In the genomic region with DNA sequence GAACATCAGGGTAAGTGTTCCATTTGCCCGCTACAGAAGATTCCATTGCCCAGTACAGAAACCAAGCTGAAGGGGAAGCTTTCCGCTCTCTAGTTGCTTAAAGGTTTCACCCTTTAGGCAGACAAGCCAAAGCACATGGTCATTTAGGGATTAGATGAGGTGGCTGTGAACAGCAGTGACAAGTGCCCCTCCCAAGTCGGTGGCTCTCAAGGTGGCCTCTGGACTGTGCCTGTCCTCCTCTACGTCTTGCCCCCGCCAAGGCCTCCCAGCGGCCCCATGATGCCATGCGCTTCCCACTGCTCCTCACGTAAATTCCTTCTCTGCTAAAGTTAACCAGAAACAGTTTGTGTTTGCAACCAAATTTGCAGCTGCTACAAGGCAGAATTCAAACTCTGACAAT, we compare ENCODE assay signal across 1 cellular context.
TF ChIP-seq lines count a peak whose summit lies in the region.

No MANE protein-coding gene starts in this region.

TF ChIP-seq in HepG2, 621 proteins besides CTCF, POLR2A, EP300 and RAD21 (continued from another document and continues in another):
- TF ChIP-seq, protein P1, sequence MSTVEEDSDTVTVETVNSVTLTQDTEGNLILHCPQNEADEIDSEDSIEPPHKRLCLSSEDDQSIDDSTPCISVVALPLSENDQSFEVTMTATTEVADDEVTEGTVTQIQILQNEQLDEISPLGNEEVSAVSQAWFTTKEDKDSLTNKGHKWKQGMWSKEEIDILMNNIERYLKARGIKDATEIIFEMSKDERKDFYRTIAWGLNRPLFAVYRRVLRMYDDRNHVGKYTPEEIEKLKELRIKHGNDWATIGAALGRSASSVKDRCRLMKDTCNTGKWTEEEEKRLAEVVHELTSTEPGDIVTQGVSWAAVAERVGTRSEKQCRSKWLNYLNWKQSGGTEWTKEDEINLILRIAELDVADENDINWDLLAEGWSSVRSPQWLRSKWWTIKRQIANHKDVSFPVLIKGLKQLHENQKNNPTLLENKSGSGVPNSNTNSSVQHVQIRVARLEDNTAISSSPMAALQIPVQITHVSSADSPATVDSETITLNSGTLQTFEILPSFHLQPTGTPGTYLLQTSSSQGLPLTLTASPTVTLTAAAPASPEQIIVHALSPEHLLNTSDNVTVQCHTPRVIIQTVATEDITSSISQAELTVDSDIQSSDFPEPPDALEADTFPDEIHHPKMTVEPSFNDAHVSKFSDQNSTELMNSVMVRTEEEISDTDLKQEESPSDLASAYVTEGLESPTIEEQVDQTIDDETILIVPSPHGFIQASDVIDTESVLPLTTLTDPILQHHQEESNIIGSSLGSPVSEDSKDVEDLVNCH (CRISPR knock-in tag; IDR thresholded peaks at IDR 0.05), result no peak
- TF ChIP-seq, protein P2, sequence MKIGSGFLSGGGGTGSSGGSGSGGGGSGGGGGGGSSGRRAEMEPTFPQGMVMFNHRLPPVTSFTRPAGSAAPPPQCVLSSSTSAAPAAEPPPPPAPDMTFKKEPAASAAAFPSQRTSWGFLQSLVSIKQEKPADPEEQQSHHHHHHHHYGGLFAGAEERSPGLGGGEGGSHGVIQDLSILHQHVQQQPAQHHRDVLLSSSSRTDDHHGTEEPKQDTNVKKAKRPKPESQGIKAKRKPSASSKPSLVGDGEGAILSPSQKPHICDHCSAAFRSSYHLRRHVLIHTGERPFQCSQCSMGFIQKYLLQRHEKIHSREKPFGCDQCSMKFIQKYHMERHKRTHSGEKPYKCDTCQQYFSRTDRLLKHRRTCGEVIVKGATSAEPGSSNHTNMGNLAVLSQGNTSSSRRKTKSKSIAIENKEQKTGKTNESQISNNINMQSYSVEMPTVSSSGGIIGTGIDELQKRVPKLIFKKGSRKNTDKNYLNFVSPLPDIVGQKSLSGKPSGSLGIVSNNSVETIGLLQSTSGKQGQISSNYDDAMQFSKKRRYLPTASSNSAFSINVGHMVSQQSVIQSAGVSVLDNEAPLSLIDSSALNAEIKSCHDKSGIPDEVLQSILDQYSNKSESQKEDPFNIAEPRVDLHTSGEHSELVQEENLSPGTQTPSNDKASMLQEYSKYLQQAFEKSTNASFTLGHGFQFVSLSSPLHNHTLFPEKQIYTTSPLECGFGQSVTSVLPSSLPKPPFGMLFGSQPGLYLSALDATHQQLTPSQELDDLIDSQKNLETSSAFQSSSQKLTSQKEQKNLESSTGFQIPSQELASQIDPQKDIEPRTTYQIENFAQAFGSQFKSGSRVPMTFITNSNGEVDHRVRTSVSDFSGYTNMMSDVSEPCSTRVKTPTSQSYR (CRISPR knock-in tag; IDR thresholded peaks at IDR 0.05; ENCODE audit: borderline replicate concordance), result no peak
- no peak for TF ChIP-seq MTA3 (CRISPR knock-in tag; IDR thresholded peaks at IDR 0.05)
- TF ChIP-seq MEF2D (CRISPR knock-in tag; IDR thresholded peaks at IDR 0.05), result no peak
- no peak for TF ChIP-seq CENPX (CRISPR knock-in tag; IDR thresholded peaks at IDR 0.05)
- TF ChIP-seq TAF15 (IDR thresholded peaks at IDR 0.05; ENCODE audit: low read depth, low read length, poor library complexity, severe bottlenecking), result no peak
- TF ChIP-seq ZMYM4 (CRISPR knock-in tag; IDR thresholded peaks at IDR 0.05), result 0 out of 2 replicates have a peak, but pooled peaks have one; percentile 13
- no peak for TF ChIP-seq TP53 (CRISPR knock-in tag; conservative IDR thresholded peaks at IDR 0.05)
- TF ChIP-seq, protein P3, sequence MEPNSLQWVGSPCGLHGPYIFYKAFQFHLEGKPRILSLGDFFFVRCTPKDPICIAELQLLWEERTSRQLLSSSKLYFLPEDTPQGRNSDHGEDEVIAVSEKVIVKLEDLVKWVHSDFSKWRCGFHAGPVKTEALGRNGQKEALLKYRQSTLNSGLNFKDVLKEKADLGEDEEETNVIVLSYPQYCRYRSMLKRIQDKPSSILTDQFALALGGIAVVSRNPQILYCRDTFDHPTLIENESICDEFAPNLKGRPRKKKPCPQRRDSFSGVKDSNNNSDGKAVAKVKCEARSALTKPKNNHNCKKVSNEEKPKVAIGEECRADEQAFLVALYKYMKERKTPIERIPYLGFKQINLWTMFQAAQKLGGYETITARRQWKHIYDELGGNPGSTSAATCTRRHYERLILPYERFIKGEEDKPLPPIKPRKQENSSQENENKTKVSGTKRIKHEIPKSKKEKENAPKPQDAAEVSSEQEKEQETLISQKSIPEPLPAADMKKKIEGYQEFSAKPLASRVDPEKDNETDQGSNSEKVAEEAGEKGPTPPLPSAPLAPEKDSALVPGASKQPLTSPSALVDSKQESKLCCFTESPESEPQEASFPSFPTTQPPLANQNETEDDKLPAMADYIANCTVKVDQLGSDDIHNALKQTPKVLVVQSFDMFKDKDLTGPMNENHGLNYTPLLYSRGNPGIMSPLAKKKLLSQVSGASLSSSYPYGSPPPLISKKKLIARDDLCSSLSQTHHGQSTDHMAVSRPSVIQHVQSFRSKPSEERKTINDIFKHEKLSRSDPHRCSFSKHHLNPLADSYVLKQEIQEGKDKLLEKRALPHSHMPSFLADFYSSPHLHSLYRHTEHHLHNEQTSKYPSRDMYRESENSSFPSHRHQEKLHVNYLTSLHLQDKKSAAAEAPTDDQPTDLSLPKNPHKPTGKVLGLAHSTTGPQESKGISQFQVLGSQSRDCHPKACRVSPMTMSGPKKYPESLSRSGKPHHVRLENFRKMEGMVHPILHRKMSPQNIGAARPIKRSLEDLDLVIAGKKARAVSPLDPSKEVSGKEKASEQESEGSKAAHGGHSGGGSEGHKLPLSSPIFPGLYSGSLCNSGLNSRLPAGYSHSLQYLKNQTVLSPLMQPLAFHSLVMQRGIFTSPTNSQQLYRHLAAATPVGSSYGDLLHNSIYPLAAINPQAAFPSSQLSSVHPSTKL (CRISPR knock-in tag; IDR thresholded peaks at IDR 0.05), result peak; percentile 31; the same call in 1 of the 2 replicates
- TF ChIP-seq MEIS1 (CRISPR knock-in tag; IDR thresholded peaks at IDR 0.05; ENCODE audit: borderline replicate concordance), result 0 out of 2 replicates have a peak, but pooled peaks have one; percentile 38
- TF ChIP-seq XRCC5 (optimal IDR thresholded peaks at IDR 0.05; ENCODE audit: low read length), result peak; percentile 74
- peak; percentile 44; the same call in 1 of the 2 replicates for TF ChIP-seq MYC (CRISPR knock-in tag; IDR thresholded peaks at IDR 0.05; ENCODE audit: borderline replicate concordance)
- TF ChIP-seq ZNF143 (CRISPR knock-in tag; IDR thresholded peaks at IDR 0.05), result peak; percentile 74
- TF ChIP-seq TARDBP (CRISPR knock-in tag; IDR thresholded peaks at IDR 0.05), result no peak
- peak; percentile 19; the same call in 1 of the 2 replicates for TF ChIP-seq PITX1 (CRISPR knock-in tag; IDR thresholded peaks at IDR 0.05)
- no peak for TF ChIP-seq ZNF598 (CRISPR knock-in tag; IDR thresholded peaks at IDR 0.05; ENCODE audit: borderline replicate concordance)
- TF ChIP-seq ZSCAN25 (CRISPR knock-in tag; IDR thresholded peaks at IDR 0.05), result 0 out of 2 replicates have a peak, but pooled peaks have one; percentile 29
- TF ChIP-seq SRSF4 (IDR thresholded peaks at IDR 0.05; ENCODE audit: low read depth, low read length, poor library complexity, severe bottlenecking), result no peak
- TF ChIP-seq, protein P4, sequence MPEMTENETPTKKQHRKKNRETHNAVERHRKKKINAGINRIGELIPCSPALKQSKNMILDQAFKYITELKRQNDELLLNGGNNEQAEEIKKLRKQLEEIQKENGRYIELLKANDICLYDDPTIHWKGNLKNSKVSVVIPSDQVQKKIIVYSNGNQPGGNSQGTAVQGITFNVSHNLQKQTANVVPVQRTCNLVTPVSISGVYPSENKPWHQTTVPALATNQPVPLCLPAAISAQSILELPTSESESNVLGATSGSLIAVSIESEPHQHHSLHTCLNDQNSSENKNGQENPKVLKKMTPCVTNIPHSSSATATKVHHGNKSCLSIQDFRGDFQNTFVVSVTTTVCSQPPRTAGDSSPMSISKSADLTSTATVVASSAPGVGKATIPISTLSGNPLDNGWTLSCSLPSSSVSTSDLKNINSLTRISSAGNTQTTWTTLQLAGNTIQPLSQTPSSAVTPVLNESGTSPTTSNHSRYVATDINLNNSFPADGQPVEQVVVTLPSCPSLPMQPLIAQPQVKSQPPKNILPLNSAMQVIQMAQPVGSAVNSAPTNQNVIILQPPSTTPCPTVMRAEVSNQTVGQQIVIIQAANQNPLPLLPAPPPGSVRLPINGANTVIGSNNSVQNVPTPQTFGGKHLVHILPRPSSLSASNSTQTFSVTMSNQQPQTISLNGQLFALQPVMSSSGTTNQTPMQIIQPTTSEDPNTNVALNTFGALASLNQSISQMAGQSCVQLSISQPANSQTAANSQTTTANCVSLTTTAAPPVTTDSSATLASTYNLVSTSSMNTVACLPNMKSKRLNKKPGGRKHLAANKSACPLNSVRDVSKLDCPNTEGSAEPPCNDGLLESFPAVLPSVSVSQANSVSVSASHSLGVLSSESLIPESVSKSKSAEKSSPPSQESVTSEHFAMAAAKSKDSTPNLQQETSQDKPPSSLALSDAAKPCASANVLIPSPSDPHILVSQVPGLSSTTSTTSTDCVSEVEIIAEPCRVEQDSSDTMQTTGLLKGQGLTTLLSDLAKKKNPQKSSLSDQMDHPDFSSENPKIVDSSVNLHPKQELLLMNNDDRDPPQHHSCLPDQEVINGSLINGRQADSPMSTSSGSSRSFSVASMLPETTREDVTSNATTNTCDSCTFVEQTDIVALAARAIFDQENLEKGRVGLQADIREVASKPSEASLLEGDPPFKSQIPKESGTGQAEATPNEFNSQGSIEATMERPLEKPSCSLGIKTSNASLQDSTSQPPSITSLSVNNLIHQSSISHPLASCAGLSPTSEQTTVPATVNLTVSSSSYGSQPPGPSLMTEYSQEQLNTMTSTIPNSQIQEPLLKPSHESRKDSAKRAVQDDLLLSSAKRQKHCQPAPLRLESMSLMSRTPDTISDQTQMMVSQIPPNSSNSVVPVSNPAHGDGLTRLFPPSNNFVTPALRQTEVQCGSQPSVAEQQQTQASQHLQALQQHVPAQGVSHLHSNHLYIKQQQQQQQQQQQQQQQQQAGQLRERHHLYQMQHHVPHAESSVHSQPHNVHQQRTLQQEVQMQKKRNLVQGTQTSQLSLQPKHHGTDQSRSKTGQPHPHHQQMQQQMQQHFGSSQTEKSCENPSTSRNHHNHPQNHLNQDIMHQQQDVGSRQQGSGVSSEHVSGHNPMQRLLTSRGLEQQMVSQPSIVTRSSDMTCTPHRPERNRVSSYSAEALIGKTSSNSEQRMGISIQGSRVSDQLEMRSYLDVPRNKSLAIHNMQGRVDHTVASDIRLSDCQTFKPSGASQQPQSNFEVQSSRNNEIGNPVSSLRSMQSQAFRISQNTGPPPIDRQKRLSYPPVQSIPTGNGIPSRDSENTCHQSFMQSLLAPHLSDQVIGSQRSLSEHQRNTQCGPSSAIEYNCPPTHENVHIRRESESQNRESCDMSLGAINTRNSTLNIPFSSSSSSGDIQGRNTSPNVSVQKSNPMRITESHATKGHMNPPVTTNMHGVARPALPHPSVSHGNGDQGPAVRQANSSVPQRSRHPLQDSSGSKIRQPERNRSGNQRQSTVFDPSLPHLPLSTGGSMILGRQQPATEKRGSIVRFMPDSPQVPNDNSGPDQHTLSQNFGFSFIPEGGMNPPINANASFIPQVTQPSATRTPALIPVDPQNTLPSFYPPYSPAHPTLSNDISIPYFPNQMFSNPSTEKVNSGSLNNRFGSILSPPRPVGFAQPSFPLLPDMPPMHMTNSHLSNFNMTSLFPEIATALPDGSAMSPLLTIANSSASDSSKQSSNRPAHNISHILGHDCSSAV (CRISPR knock-in tag; IDR thresholded peaks at IDR 0.05; ENCODE audit: borderline replicate concordance), result no peak
- TF ChIP-seq, protein P5, sequence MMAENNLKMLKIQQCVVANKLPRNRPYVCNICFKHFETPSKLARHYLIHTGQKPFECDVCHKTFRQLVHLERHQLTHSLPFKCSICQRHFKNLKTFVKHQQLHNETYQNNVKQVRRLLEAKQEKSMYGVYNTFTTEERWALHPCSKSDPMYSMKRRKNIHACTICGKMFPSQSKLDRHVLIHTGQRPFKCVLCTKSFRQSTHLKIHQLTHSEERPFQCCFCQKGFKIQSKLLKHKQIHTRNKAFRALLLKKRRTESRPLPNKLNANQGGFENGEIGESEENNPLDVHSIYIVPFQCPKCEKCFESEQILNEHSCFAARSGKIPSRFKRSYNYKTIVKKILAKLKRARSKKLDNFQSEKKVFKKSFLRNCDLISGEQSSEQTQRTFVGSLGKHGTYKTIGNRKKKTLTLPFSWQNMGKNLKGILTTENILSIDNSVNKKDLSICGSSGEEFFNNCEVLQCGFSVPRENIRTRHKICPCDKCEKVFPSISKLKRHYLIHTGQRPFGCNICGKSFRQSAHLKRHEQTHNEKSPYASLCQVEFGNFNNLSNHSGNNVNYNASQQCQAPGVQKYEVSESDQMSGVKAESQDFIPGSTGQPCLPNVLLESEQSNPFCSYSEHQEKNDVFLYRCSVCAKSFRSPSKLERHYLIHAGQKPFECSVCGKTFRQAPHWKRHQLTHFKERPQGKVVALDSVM (CRISPR knock-in tag; IDR thresholded peaks at IDR 0.05), result no peak
- no peak for TF ChIP-seq SIX4 (CRISPR knock-in tag; IDR thresholded peaks at IDR 0.05)
- no peak for TF ChIP-seq ZBTB1 (CRISPR knock-in tag; IDR thresholded peaks at IDR 0.05; ENCODE audit: borderline replicate concordance)
- TF ChIP-seq, protein P6, sequence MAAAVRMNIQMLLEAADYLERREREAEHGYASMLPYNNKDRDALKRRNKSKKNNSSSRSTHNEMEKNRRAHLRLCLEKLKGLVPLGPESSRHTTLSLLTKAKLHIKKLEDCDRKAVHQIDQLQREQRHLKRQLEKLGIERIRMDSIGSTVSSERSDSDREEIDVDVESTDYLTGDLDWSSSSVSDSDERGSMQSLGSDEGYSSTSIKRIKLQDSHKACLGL (CRISPR knock-in tag; IDR thresholded peaks at IDR 0.05), result no peak
- TF ChIP-seq, protein P7, sequence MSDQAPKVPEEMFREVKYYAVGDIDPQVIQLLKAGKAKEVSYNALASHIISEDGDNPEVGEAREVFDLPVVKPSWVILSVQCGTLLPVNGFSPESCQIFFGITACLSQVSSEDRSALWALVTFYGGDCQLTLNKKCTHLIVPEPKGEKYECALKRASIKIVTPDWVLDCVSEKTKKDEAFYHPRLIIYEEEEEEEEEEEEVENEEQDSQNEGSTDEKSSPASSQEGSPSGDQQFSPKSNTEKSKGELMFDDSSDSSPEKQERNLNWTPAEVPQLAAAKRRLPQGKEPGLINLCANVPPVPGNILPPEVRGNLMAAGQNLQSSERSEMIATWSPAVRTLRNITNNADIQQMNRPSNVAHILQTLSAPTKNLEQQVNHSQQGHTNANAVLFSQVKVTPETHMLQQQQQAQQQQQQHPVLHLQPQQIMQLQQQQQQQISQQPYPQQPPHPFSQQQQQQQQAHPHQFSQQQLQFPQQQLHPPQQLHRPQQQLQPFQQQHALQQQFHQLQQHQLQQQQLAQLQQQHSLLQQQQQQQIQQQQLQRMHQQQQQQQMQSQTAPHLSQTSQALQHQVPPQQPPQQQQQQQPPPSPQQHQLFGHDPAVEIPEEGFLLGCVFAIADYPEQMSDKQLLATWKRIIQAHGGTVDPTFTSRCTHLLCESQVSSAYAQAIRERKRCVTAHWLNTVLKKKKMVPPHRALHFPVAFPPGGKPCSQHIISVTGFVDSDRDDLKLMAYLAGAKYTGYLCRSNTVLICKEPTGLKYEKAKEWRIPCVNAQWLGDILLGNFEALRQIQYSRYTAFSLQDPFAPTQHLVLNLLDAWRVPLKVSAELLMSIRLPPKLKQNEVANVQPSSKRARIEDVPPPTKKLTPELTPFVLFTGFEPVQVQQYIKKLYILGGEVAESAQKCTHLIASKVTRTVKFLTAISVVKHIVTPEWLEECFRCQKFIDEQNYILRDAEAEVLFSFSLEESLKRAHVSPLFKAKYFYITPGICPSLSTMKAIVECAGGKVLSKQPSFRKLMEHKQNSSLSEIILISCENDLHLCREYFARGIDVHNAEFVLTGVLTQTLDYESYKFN (CRISPR knock-in tag; conservative IDR thresholded peaks at IDR 0.05), result 0 out of 2 replicates have a peak, but pooled peaks have one; percentile 15
- no peak for TF ChIP-seq ZNF674 (CRISPR knock-in tag; IDR thresholded peaks at IDR 0.05; ENCODE audit: low read depth)
- peak; percentile 37; the same call in 1 of the 2 replicates for TF ChIP-seq ZNF709 (CRISPR knock-in tag; IDR thresholded peaks at IDR 0.05)
